Comparison of ENCODE assay signal across 18 cellular contexts in the genomic region with DNA sequence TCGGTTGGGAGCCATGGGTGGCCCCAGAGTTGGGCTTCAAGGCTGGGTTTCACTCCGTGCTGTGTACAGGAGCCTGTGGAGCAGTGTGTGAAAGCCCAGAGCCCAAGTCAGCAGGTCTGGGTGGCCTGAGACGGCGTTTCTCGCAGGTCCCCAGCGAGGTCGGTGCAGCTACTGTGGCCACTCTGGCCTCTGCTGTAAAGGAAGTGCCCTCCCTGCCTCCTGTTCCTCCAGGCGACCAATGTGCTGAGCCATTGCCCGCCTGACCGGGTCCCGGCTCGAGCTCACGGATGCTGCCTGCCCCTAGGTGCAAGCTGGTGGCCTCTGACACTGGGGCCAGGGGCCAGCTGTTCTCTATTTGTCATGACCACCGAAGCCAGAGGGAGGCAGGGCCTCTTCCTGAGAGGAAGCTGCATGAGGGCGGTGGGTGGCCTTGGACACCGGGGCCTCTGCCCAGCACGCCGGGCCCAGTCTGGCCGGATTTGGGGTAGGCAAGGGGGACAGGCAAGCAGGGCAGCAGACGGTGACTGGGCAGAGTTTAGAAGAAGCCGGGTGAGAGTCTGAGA.
A peak's percentile ranks its signal among the peaks of the same experiment; 100 is the strongest.
DNase-seq lines count a peak whose midpoint lies in the region; FAIRE-seq and TF ChIP-seq lines count a peak whose summit lies in the region.
"Had no signal": no experiment of that assay in that cellular context is flagged by ENCODE, and none has a peak within 500 bp of the region (broad histone marks: within the 10 kb centered on the region; RNA-seq: fewer than 3 reads in every experiment).

No MANE protein-coding gene starts in this region.

- H3K14ac ChIP-seq in neuronal stem cell (ENCODE audit: low read length): peak overlapping the region; percentile 71

- in situ Hi-C loops in GM23248 (cut with MboI): loop anchor here (5.0 kb wide), 1 partner anchor 452 kb away; no protein-coding TSS in a partner anchor

- no CpG with 5 or more reads among the region's 21 CpGs for WGBS in neuronal stem cell (ENCODE audit: extremely low coverage in 2 of 2, insufficient read length in 2 of 2, insufficient replicate concordance in 1 of 2), 2 donors
- 62 to 67% methylated on average over 19 to 21 of the region's 21 CpGs for WGBS in GM23248 (ENCODE audit: low coverage in 1 of 2, low lambda C conversion rate in 2 of 2, missing lambda C conversion rate in 2 of 2), 2 experiments

- H3K79me1 ChIP-seq in neuronal stem cell (ENCODE audit: low read depth, low read length): peaks cover 4% of the 10 kb centered on the region

- H3K9ac ChIP-seq in kidney (ENCODE audit: low read length in 2 of 2) (no peak overlapping the region), neuronal stem cell (ENCODE audit: low read depth, low read length, poor library complexity) (no peak overlapping the region), GM23248 (no peak overlapping the region)

- H2AFZ ChIP-seq in neuronal stem cell (ENCODE audit: low read length) (no peak overlapping the region), GM23248 (no peak overlapping the region)
- H2AFZ ChIP-seq: GM23338 had no signal

- H3K79me2 ChIP-seq in GM23248 (ENCODE audit: insufficient read depth): no peaks in the 10 kb centered on the region

- intact Hi-C loops in kidney (cut with DNase I): loop anchor here (5.0 kb wide), 1 partner anchor 447 kb away; no protein-coding TSS in a partner anchor

- no peak overlapping the region for H4K91ac ChIP-seq in neuronal stem cell (ENCODE audit: low read depth, low read length, poor library complexity)

- H2AK5ac ChIP-seq in neuronal stem cell (ENCODE audit: low read depth, low read length): peak overlapping the region; percentile 81

- H3K9me2 ChIP-seq in GM23248 (ENCODE audit: insufficient read depth): no peaks in the 10 kb centered on the region

- H4K8ac ChIP-seq in neuronal stem cell (ENCODE audit: low read depth, low read length): no peak overlapping the region

- DNase-seq in UCSD-AML1 (lab: John Stamatoyannopoulos, UW; ENCODE audit: unreplicated experiment) (peak; percentile 58), kidney (peak; percentile 66), neuronal stem cell (ENCODE audit: low spot score) (no peak), GM23248 (no peak), NCI-H345 (lab: John Stamatoyannopoulos, UW) (no peak), NCI-H526 treated with DMSO at 0.1 percent for 48 hours (lab: John Stamatoyannopoulos, UW) (no peak)
- DNase-seq: BE2C; C1 segment of cervical spinal cord; Caco-2; CD4-positive, CD25-positive, alpha-beta regulatory T cell; CD8-positive, alpha-beta memory T cell; H7; HFFc6 had no signal

- peak overlapping the region; percentile 54 for H3K18ac ChIP-seq in neuronal stem cell (ENCODE audit: low read length)

- H3K27ac ChIP-seq in kidney (ENCODE audit: low read depth in 2 of 2, low read length in 2 of 2) (no peak overlapping the region), neuronal stem cell (replicated peaks; ENCODE audit: low read length) (no peak overlapping the region), GM23248 (no peak overlapping the region)

- no peak for FAIRE-seq in kidney (lab: Jason Lieb, UNC)
- FAIRE-seq: D721Med, GM12892, GM18507, HepG2 had no signal

- no peak overlapping the region for H2BK12ac ChIP-seq in neuronal stem cell (ENCODE audit: low read length)

- H3K27me3 ChIP-seq in neuronal stem cell (ENCODE audit: control insufficient read depth in 3 of 3, insufficient read depth in 3 of 3, low read depth in 1 of 3, low read length in 3 of 3): peaks cover 0 to 44% (median 2%) of the 10 kb centered on the region in 3 experiments
- peaks cover 17% of the 10 kb centered on the region for H3K27me3 ChIP-seq in GM23248 (replicated peaks; ENCODE audit: insufficient read depth)
- H3K27me3 ChIP-seq: BE2C had no signal

- no peak overlapping the region for H2BK120ac ChIP-seq in neuronal stem cell (ENCODE audit: low read depth, low read length)

- peak overlapping the region; percentile 56 for H2BK15ac ChIP-seq in neuronal stem cell (ENCODE audit: low read length)

- H2BK5ac ChIP-seq in neuronal stem cell (ENCODE audit: low read length): peak overlapping the region; percentile 56

- H3K36me3 ChIP-seq in kidney (ENCODE audit: control insufficient read depth in 1 of 2, insufficient read depth in 2 of 2, low read length in 2 of 2): no peaks in the 10 kb centered on the region
- H3K36me3 ChIP-seq in neuronal stem cell (replicated peaks in 1 of 2; ENCODE audit: control insufficient read depth in 2 of 2, insufficient read depth in 2 of 2, low read length in 2 of 2): no peaks in the 10 kb centered on the region
- no peaks in the 10 kb centered on the region for H3K36me3 ChIP-seq in GM23248 (ENCODE audit: low read depth)
- H3K36me3 ChIP-seq: BE2C had no signal

- no peaks in the 10 kb centered on the region for H4K20me1 ChIP-seq in GM23248 (ENCODE audit: insufficient read depth)

- TF ChIP-seq CTCF in kidney (IDR thresholded peaks at IDR 0.05; ENCODE audit: borderline replicate concordance, extremely low read depth, insufficient read depth): no peak

- H3K4ac ChIP-seq in neuronal stem cell (ENCODE audit: low read length): no peak overlapping the region

- H3K4me2 ChIP-seq in neuronal stem cell (ENCODE audit: insufficient read depth, low read length, poor library complexity, severe bottlenecking) (no peak overlapping the region), GM23248 (ENCODE audit: unreplicated experiment) (no peak overlapping the region)
- H3K4me2 ChIP-seq: GM23338 had no signal

- H3K4me3 ChIP-seq in kidney (ENCODE audit: low read length in 2 of 2) (no peak overlapping the region), neuronal stem cell (ENCODE audit: low read length in 2 of 2) (no peak overlapping the region), GM23248 (no peak overlapping the region)
- H3K4me3 ChIP-seq: GM23338 had no signal

- H3K23ac ChIP-seq in neuronal stem cell (ENCODE audit: low read depth, low read length, poor library complexity): peak overlapping the region; percentile 70

- H3K4me1 ChIP-seq in kidney (ENCODE audit: control insufficient read depth in 1 of 2, insufficient read depth in 1 of 2, low read depth in 1 of 2, low read length in 2 of 2) (no peaks in the 10 kb centered on the region), neuronal stem cell (ENCODE audit: control insufficient read depth in 2 of 2, insufficient read depth in 1 of 2, low read depth in 1 of 2, low read length in 2 of 2) (peaks cover 2 to 10% of the 10 kb centered on the region in 2 donors), GM23248 (ENCODE audit: insufficient read depth) (no peaks in the 10 kb centered on the region)
- H3K4me1 ChIP-seq: BE2C, Caco-2 had no signal

- H3K9me3 ChIP-seq in kidney (ENCODE audit: control insufficient read depth in 1 of 2, low read length in 2 of 2): no peaks in the 10 kb centered on the region
- H3K9me3 ChIP-seq in neuronal stem cell (replicated peaks in 1 of 2; ENCODE audit: control insufficient read depth in 2 of 2, insufficient read depth in 1 of 2, low read depth in 1 of 2, low read length in 2 of 2): peaks cover 0 to 2% of the 10 kb centered on the region in 2 donors
- H3K9me3 ChIP-seq in GM23248 (ENCODE audit: low read depth): no peaks in the 10 kb centered on the region
- H3K9me3 ChIP-seq: BE2C, Caco-2 had no signal

- no peaks in the 10 kb centered on the region for H3F3A ChIP-seq in GM23248 (ENCODE audit: insufficient read depth)

Comparison
In these comparisons a context has a peak if more than half of its experiments do, and no peak if none do; other contexts are left out.
1. DNase-seq: peak in UCSD-AML1 (single experiment) and kidney (single experiment); none in neuronal stem cell (single experiment), GM23248 (single experiment), NCI-H345 (single experiment) and NCI-H526 treated with DMSO at 0.1 percent for 48 hours (single experiment).